ENCODE assay signal across 21 cellular contexts in genomic region chr4:8292388-8293107, GRCh38. TPM values are rescaled to one million over a fixed set of nuclear protein-coding genes. Genes with fewer than 3 reads are reported as not detected.
"Had no signal": no experiment of that assay in that cellular context is flagged by ENCODE, and none has a peak within 500 bp of the region (broad histone marks: within the 10 kb centered on the region; RNA-seq: fewer than 3 reads in every experiment).

No MANE protein-coding gene starts in this region.

- H3K9me3 ChIP-seq: colonic mucosa, neutrophil, stomach, testis, upper lobe of left lung had no signal

- H3K4me3 ChIP-seq: colonic mucosa, stomach, testis, upper lobe of left lung had no signal

- H3K27me3 Mint-ChIP-seq: activated CD4-positive, alpha-beta memory T cell treated with anti-CD3 and anti-CD28 coated beads for 36 hours; activated CD4-positive, alpha-beta T cell treated with anti-CD3 and anti-CD28 coated beads for 36 hours; activated naive CD8-positive, alpha-beta T cell had no signal

- H3K4me1 Mint-ChIP-seq: activated CD4-positive, alpha-beta T cell treated with anti-CD3 and anti-CD28 coated beads for 36 hours; endodermal cell had no signal

- H3K9me3 Mint-ChIP-seq: activated CD4-positive, alpha-beta memory T cell treated with anti-CD3 and anti-CD28 coated beads for 36 hours; endodermal cell had no signal

- H3K4me1 ChIP-seq: colonic mucosa, foreskin keratinocyte, stomach, testis, upper lobe of left lung had no signal

- H3K27ac Mint-ChIP-seq: activated CD4-positive, alpha-beta memory T cell treated with anti-CD3 and anti-CD28 coated beads for 36 hours; activated CD4-positive, alpha-beta T cell treated with anti-CD3 and anti-CD28 coated beads for 36 hours; activated naive CD8-positive, alpha-beta T cell; endodermal cell had no signal

- H3K36me3 ChIP-seq: colonic mucosa had no signal

- H3K27ac ChIP-seq: colonic mucosa, epithelial cell of prostate, foreskin keratinocyte, neutrophil, stomach, testis, upper lobe of left lung had no signal

- H3K36me3 Mint-ChIP-seq: activated CD4-positive, alpha-beta memory T cell treated with anti-CD3 and anti-CD28 coated beads for 36 hours; activated naive CD8-positive, alpha-beta T cell had no signal

- ATAC-seq: activated CD4-positive, alpha-beta T cell treated with anti-CD3 and anti-CD28 coated beads for 36 hours; foreskin keratinocyte; naive thymus-derived CD8-positive, alpha-beta T cell had no signal

- FAIRE-seq: keratinocyte, TTC549 had no signal

- H3K4me3 Mint-ChIP-seq: activated CD4-positive, alpha-beta memory T cell treated with anti-CD3 and anti-CD28 coated beads for 36 hours; activated CD4-positive, alpha-beta T cell treated with anti-CD3 and anti-CD28 coated beads for 36 hours; activated naive CD8-positive, alpha-beta T cell; endodermal cell; naive thymus-derived CD8-positive, alpha-beta T cell had no signal

- DNase-seq: activated CD4-positive, alpha-beta memory T cell treated with anti-CD3 and anti-CD28 coated beads for 36 hours; activated CD4-positive, alpha-beta T cell treated with anti-CD3 and anti-CD28 coated beads for 36 hours; activated T-cell treated with anti-CD3 and anti-CD28 coated beads for 4 hours; central memory CD4-positive, alpha-beta T cell; colonic mucosa; endodermal cell; foreskin keratinocyte; hypothalamus; mesenchymal stem cell; stimulated activated CD4-positive, alpha-beta T cell treated with anti-CD3 and anti-CD28 coated beads, Interleukin-2, amount 100 ng/mL, for 48 hours; stomach; SW 1271; T-helper 2 cell; testis; upper lobe of left lung had no signal

- H3K27me3 ChIP-seq: colonic mucosa, foreskin keratinocyte, neutrophil, stomach, testis, upper lobe of left lung had no signal

RNA-seq across cellular contexts. Expression of gene HTRA3, which starts 23.0 kb away (rescaled TPM):
- total RNA-seq: activated CD4-positive, alpha-beta memory T cell treated with anti-CD3 and anti-CD28 coated beads for 36 hours; activated CD4-positive, alpha-beta T cell treated with anti-CD3 and anti-CD28 coated beads for 36 hours; foreskin keratinocyte; naive thymus-derived CD8-positive, alpha-beta T cell had no signal
- polyA plus RNA-seq: foreskin keratinocyte; keratinocyte; naive thymus-derived CD8-positive, alpha-beta T cell had no signal
